ENCODE assay signal across 16 cellular contexts in the genomic region with DNA sequence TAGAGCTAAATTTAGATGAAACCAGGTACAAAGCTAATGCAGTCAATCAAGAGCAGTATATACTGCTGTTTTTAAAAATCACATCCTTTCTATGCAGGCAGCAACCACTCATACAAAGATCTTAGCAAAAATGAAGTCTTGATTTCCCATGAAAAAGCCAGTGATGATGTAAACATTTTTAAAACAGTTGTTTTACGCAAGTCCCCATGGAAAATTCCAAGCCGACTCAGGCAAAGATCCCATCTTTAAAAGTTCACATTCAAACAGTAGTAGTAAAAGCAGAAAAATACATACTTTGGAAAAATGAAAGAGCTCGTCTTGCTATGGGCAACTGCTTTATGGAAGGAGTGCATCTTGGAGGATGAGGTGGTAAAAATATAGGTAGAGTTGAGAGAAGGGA.
DNase-seq lines count a peak whose midpoint lies in the region; ATAC-seq and TF ChIP-seq lines count a peak whose summit lies in the region.
"Had no signal": no experiment of that assay in that cellular context is flagged by ENCODE, and none has a peak within 500 bp of the region (broad histone marks: within the 10 kb centered on the region; RNA-seq: fewer than 3 reads in every experiment).

No MANE protein-coding gene starts in this region.

- H3K27ac Mint-ChIP-seq in GM23338 = 0 out of 2 replicates have a peak overlapping the region, but pooled peaks have one; percentile 2
- H3K27ac Mint-ChIP-seq: CD8-positive, alpha-beta T cell had no signal

- H3K14ac ChIP-seq in mesenchymal stem cell (ENCODE audit: low read length in 2 of 2) = no peak overlapping the region

- no peak overlapping the region for H4K8ac ChIP-seq in mesenchymal stem cell (ENCODE audit: low read length)

- H3K4me2 ChIP-seq in GM23338 (no peak overlapping the region), mesenchymal stem cell (ENCODE audit: low read length, poor library complexity, severe bottlenecking) (no peak overlapping the region)
- H3K4me2 ChIP-seq: BLaER1 treated with 17β-estradiol and CSF1 and Interleukin-3, amounts not matched to agents 10 nM and 100 nM had no signal

- no peaks in the 10 kb centered on the region for H3K9me3 Mint-ChIP-seq in GM23338
- H3K9me3 Mint-ChIP-seq: CD8-positive, alpha-beta T cell had no signal

- H3K27me3 ChIP-seq in GM23338 (ENCODE audit: insufficient read depth) (no peaks in the 10 kb centered on the region), mesenchymal stem cell (ENCODE audit: control insufficient read depth in 1 of 2, insufficient read depth in 1 of 2, low read length in 2 of 2) (no peaks in the 10 kb centered on the region), stomach (no peaks in the 10 kb centered on the region)
- H3K27me3 ChIP-seq: BLaER1 treated with 17β-estradiol and CSF1 and Interleukin-3, amounts not matched to agents 10 nM and 100 nM had no signal

- H3K9me3 ChIP-seq in mesenchymal stem cell (ENCODE audit: control insufficient read depth, low read length) = no peaks in the 10 kb centered on the region
- no peaks in the 10 kb centered on the region for H3K9me3 ChIP-seq in stomach
- no peaks in the 10 kb centered on the region for H3K9me3 ChIP-seq in mucosa of descending colon

- no peaks in the 10 kb centered on the region for H3K79me1 ChIP-seq in mesenchymal stem cell (replicated peaks; ENCODE audit: low read length, poor library complexity, severe bottlenecking)

- peak overlapping the region; percentile 37 for H3K9ac ChIP-seq in mesenchymal stem cell (ENCODE audit: low read length)
- H3K9ac ChIP-seq: BLaER1 treated with 17β-estradiol and CSF1 and Interleukin-3, amounts not matched to agents 10 nM and 100 nM had no signal

- no peak overlapping the region for H4K91ac ChIP-seq in mesenchymal stem cell (ENCODE audit: low read length)

- no peak overlapping the region for H2BK5ac ChIP-seq in mesenchymal stem cell (ENCODE audit: low read depth, low read length, poor library complexity, severe bottlenecking)

- no peak overlapping the region for H2BK12ac ChIP-seq in mesenchymal stem cell (ENCODE audit: low read length in 2 of 2)

- WGBS in mesenchymal stem cell = no CpG with 5 or more reads among the region's 3 CpGs
- WGBS in stomach, 5 donors = 63 to 82% (median 78%) methylated on average over 3 of the region's 3 CpGs

- no peak overlapping the region for H3K4me3 Mint-ChIP-seq in GM23338
- H3K4me3 Mint-ChIP-seq: CD8-positive, alpha-beta T cell had no signal

- DNase-seq in GM23338 (ENCODE audit: low spot score) = no peak
- DNase-seq in coronary artery (ENCODE audit: low spot score) = no peak
- DNase-seq in mesenchymal stem cell = no peak
- no peak for DNase-seq in stomach
- no peak for DNase-seq in cerebellar nuclear complex (lab: John Stamatoyannopoulos, UW)
- no peak for DNase-seq in superior temporal gyrus (ENCODE audit: extremely low spot score)
- DNase-seq in mucosa of descending colon = no peak
- DNase-seq in SW480 (ENCODE audit: low spot score) = no peak
- DNase-seq: CD8-positive, alpha-beta T cell; DMS53; EL; NCI-H1694; NCI-H2081 treated with DMSO at 0.1 percent for 48 hours had no signal

- H3K4me1 ChIP-seq in GM23338 (ENCODE audit: insufficient read depth) (no peaks in the 10 kb centered on the region), mesenchymal stem cell (ENCODE audit: control insufficient read depth, insufficient read depth, low read depth, low read length) (no peaks in the 10 kb centered on the region), stomach (peaks cover 5 to 53% (median 20%) of the 10 kb centered on the region in 4 donors), mucosa of descending colon (ENCODE audit: low read depth) (peaks cover 4% of the 10 kb centered on the region)

- H2AK5ac ChIP-seq in mesenchymal stem cell (ENCODE audit: low read length, severe bottlenecking) = no peak overlapping the region

- no peaks in the 10 kb centered on the region for H3F3A ChIP-seq in GM23338 (replicated peaks; ENCODE audit: low read depth)

- no peak overlapping the region for H2BK15ac ChIP-seq in mesenchymal stem cell (ENCODE audit: low read depth, poor library complexity, severe bottlenecking)

- intact Hi-C loops in stomach (cut with DNase I; ENCODE audit: low total_unique reads) (loop anchor here (5.0 to 10.0 kb wide), 2 partner anchors 185 to 312 kb away; no protein-coding TSS in a partner anchor), mucosa of descending colon (cut with DNase I, micrococcal nuclease) (loop anchor here in 1 of 2 donors (10.0 kb wide), 1 partner anchor 482 kb away; no protein-coding TSS in a partner anchor)

- H2AFZ ChIP-seq in GM23338 (no peak overlapping the region), mesenchymal stem cell (ENCODE audit: low read depth, low read length) (no peak overlapping the region)

- no peaks in the 10 kb centered on the region for H3K36me3 ChIP-seq in GM23338 (ENCODE audit: insufficient read depth)
- H3K36me3 ChIP-seq in mesenchymal stem cell (ENCODE audit: control insufficient read depth in 1 of 2, insufficient read depth in 2 of 2, low read depth in 1 of 2, low read length in 2 of 2) = no peaks in the 10 kb centered on the region
- H3K36me3 ChIP-seq in stomach = no peaks in the 10 kb centered on the region
- no peaks in the 10 kb centered on the region for H3K36me3 ChIP-seq in mucosa of descending colon (ENCODE audit: low read depth)
- H3K36me3 ChIP-seq: BLaER1 treated with 17β-estradiol and CSF1 and Interleukin-3, amounts not matched to agents 10 nM and 100 nM had no signal

- no peak overlapping the region for H3K18ac ChIP-seq in mesenchymal stem cell (ENCODE audit: low read depth in 1 of 2, low read length in 2 of 2)

- no peaks in the 10 kb centered on the region for H4K20me1 ChIP-seq in GM23338 (replicated peaks; ENCODE audit: insufficient read depth)
- H4K20me1 ChIP-seq: BLaER1 treated with 17β-estradiol and CSF1 and Interleukin-3, amounts not matched to agents 10 nM and 100 nM had no signal

- no peaks in the 10 kb centered on the region for H3K9me2 ChIP-seq in GM23338 (ENCODE audit: insufficient read depth)

- H3K4ac ChIP-seq in mesenchymal stem cell (ENCODE audit: low read depth in 1 of 2, low read length in 2 of 2) = no peak overlapping the region

- TF ChIP-seq POLR2A in stomach (IDR thresholded peaks at IDR 0.05) = no peak

- H3K27ac ChIP-seq in GM23338 (ENCODE audit: low read depth) (no peak overlapping the region), coronary artery (peak overlapping the region; percentile 17 to 43), mesenchymal stem cell (ENCODE audit: low read length, poor library complexity, severe bottlenecking) (no peak overlapping the region), stomach (peak overlapping the region in 4 of 5 donors; percentile 26 to 74 (median 36))
- H3K27ac ChIP-seq: BLaER1 treated with 17β-estradiol and CSF1 and Interleukin-3, amounts not matched to agents 10 nM and 100 nM had no signal

- no peaks in the 10 kb centered on the region for H3K27me3 Mint-ChIP-seq in GM23338 (ENCODE audit: insufficient read depth, low read depth, poor library complexity)

- no peaks in the 10 kb centered on the region for H3K79me2 ChIP-seq in GM23338 (replicated peaks; ENCODE audit: insufficient read depth)

- no peaks in the 10 kb centered on the region for H3K4me1 Mint-ChIP-seq in GM23338

- no peak for TF ChIP-seq EP300 in stomach (IDR thresholded peaks at IDR 0.05)

- H3K23ac ChIP-seq in mesenchymal stem cell (ENCODE audit: low read length in 2 of 2) = no peak overlapping the region

- no peak overlapping the region for H2BK120ac ChIP-seq in mesenchymal stem cell (ENCODE audit: low read depth, low read length)

- ATAC-seq in GM23338 = no peak
- ATAC-seq in mucosa of descending colon = no peak
- ATAC-seq: CD8-positive, alpha-beta T cell; GM12878; Panc1 had no signal

- no peaks in the 10 kb centered on the region for H3K36me3 Mint-ChIP-seq in GM23338 (ENCODE audit: low read depth)
- H3K36me3 Mint-ChIP-seq: CD8-positive, alpha-beta T cell had no signal

- no peak overlapping the region for H3K4me3 ChIP-seq in GM23338
- no peak overlapping the region for H3K4me3 ChIP-seq in coronary artery
- H3K4me3 ChIP-seq in mesenchymal stem cell (ENCODE audit: insufficient read depth in 1 of 2, low read depth in 1 of 2, low read length in 2 of 2) = peak overlapping the region in 1 of 2 experiments; percentile 47
- no peak overlapping the region for H3K4me3 ChIP-seq in stomach
- H3K4me3 ChIP-seq in mucosa of descending colon = no peak overlapping the region
- H3K4me3 ChIP-seq: BLaER1 treated with 17β-estradiol and CSF1 and Interleukin-3, amounts not matched to agents 10 nM and 100 nM; GM12878 had no signal

- TF ChIP-seq CTCF in GM23338 (conservative IDR thresholded peaks at IDR 0.05; ENCODE audit: low read depth in 2 of 2) (no peak), coronary artery (IDR thresholded peaks at IDR 0.05) (no peak), stomach (IDR thresholded peaks at IDR 0.05) (no peak), mucosa of descending colon (IDR thresholded peaks at IDR 0.05) (no peak)

TF ChIP-seq in GM23338, 12 proteins besides CTCF, POLR2A, EP300 and RAD21 (continues in another document):
- TF ChIP-seq STAT1 (IDR thresholded peaks at IDR 0.05; ENCODE audit: unreplicated experiment) (no peak), EZH2 (IDR thresholded peaks at IDR 0.05; ENCODE audit: low read depth, unreplicated experiment) (no peak)
- TF ChIP-seq, protein P1, sequence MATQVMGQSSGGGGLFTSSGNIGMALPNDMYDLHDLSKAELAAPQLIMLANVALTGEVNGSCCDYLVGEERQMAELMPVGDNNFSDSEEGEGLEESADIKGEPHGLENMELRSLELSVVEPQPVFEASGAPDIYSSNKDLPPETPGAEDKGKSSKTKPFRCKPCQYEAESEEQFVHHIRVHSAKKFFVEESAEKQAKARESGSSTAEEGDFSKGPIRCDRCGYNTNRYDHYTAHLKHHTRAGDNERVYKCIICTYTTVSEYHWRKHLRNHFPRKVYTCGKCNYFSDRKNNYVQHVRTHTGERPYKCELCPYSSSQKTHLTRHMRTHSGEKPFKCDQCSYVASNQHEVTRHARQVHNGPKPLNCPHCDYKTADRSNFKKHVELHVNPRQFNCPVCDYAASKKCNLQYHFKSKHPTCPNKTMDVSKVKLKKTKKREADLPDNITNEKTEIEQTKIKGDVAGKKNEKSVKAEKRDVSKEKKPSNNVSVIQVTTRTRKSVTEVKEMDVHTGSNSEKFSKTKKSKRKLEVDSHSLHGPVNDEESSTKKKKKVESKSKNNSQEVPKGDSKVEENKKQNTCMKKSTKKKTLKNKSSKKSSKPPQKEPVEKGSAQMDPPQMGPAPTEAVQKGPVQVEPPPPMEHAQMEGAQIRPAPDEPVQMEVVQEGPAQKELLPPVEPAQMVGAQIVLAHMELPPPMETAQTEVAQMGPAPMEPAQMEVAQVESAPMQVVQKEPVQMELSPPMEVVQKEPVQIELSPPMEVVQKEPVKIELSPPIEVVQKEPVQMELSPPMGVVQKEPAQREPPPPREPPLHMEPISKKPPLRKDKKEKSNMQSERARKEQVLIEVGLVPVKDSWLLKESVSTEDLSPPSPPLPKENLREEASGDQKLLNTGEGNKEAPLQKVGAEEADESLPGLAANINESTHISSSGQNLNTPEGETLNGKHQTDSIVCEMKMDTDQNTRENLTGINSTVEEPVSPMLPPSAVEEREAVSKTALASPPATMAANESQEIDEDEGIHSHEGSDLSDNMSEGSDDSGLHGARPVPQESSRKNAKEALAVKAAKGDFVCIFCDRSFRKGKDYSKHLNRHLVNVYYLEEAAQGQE (IDR thresholded peaks at IDR 0.05; ENCODE audit: unreplicated experiment) = no peak

Comparison
In these comparisons a context has a peak if more than half of its experiments do, and no peak if none do; other contexts are left out.
1. H3K27ac ChIP-seq: peak in coronary artery (2 of 2) and stomach (4 of 5); none in GM23338 (single experiment) and mesenchymal stem cell (single experiment).